Comparison of ENCODE assay signal across 8 cellular contexts in genomic region chr2:148874868-148875341, GRCh38. TPM values are rescaled to one million over a fixed set of nuclear protein-coding genes. Genes with fewer than 3 reads are reported as not detected.
DNase-seq lines count a peak whose midpoint lies in the region; ATAC-seq, FAIRE-seq and TF ChIP-seq lines count a peak whose summit lies in the region.

TSS of gene KIF5C (plus strand) at chr2:148875227. CDS start at chr2:148875618, 391 bp downstream.

- ATAC-seq in GM18867 (IDR thresholded peaks at IDR 0.05; ENCODE audit: unreplicated experiment) = peak; percentile 97
- peak; percentile 88 for ATAC-seq in HG03103 (IDR thresholded peaks at IDR 0.05; ENCODE audit: low read depth, unreplicated experiment)
- ATAC-seq in HepG2 = peak; percentile 45

- H3K4me3 ChIP-seq in HepG2 (replicated peaks in 1 of 3; ENCODE audit: insufficient read depth in 1 of 3, low read depth in 2 of 3, low read length in 3 of 3) = peak within 1 kb of the TSS in 1 of 3 experiments; percentile 52; a peak in 3 of 6 replicates

- H3K79me2 ChIP-seq in HepG2 (ENCODE audit: insufficient read depth, low read length) = no peaks in the 10 kb centered on the region

- no peak for TF ChIP-seq RAD21 in HepG2 (CRISPR knock-in tag; IDR thresholded peaks at IDR 0.05)

- CTCF ChIA-PET in HepG2 (lab: Yijun Ruan, JAX; ENCODE audit: low intra/inter-chr PET ratio, low total read pairs) = no interaction called here

- H3K4me2 ChIP-seq in HepG2 (ENCODE audit: low read depth, low read length) = peak within 1 kb of the TSS; percentile 63

- H3K9me3 Mint-ChIP-seq in dendritic cell treated with granulocyte-macrophage colony-stimulating factor and Interleukin-4, amounts not matched to agents 40 ng/mL and 50 ng/mL, for 4 days = no peaks in the 10 kb centered on the region

- no peak within 1 kb of the TSS for H3K27ac ChIP-seq in HepG2 (ENCODE audit: extremely low read length, insufficient read depth, low read length)

- H3K9me3 ChIP-seq in HepG2 (ENCODE audit: low read length) = no peaks in the 10 kb centered on the region

- POLR2A ChIA-PET in HepG2 (lab: Yijun Ruan, JAX) = no interaction called here

- H3K4me1 Mint-ChIP-seq in dendritic cell treated with granulocyte-macrophage colony-stimulating factor and Interleukin-4, amounts not matched to agents 40 ng/mL and 50 ng/mL, for 4 days (ENCODE audit: low read depth) = peaks cover 17% of the 10 kb centered on the region

- WGBS in HepG2 (ENCODE audit: low lambda C conversion rate) = 43% methylated on average over 23 of the region's 39 CpGs

- intact Hi-C loops in dendritic cell treated with granulocyte-macrophage colony-stimulating factor and Interleukin-4, amounts not matched to agents 40 ng/mL and 50 ng/mL, for 4 days (cut with micrococcal nuclease) = no loop called here
- intact Hi-C loops in HepG2 (cut with micrococcal nuclease; ENCODE audit: unreplicated experiment) = no loop called here

- TF ChIP-seq CTCF in HepG2 (CRISPR knock-in tag; IDR thresholded peaks at IDR 0.05) = no peak

- H3K27me3 ChIP-seq in HepG2 (ENCODE audit: control insufficient read depth in 1 of 2, insufficient read depth in 2 of 2, low read length in 2 of 2) = peaks cover 2 to 39% of the 10 kb centered on the region in 2 experiments; a peak in 4 of 5 replicates

- H3K36me3 ChIP-seq in HepG2 (replicated peaks in 1 of 2; ENCODE audit: control insufficient read depth in 1 of 2, insufficient read depth in 2 of 2, low read length in 2 of 2) = no peaks in the 10 kb centered on the region

- peak within 1 kb of the TSS; percentile 30 for H3K4me3 Mint-ChIP-seq in dendritic cell treated with granulocyte-macrophage colony-stimulating factor and Interleukin-4, amounts not matched to agents 40 ng/mL and 50 ng/mL, for 4 days

- no peak within 1 kb of the TSS for H2AFZ ChIP-seq in HepG2 (ENCODE audit: low read length)

- no peak within 1 kb of the TSS for H3K27ac Mint-ChIP-seq in dendritic cell treated with granulocyte-macrophage colony-stimulating factor and Interleukin-4, amounts not matched to agents 40 ng/mL and 50 ng/mL, for 4 days

- H3K9ac ChIP-seq in HepG2 (ENCODE audit: insufficient read depth, low read depth, low read length) = no peak within 1 kb of the TSS

- no peak for FAIRE-seq in HepG2 (lab: Jason Lieb, UNC)

- no peaks in the 10 kb centered on the region for H3K36me3 Mint-ChIP-seq in dendritic cell treated with granulocyte-macrophage colony-stimulating factor and Interleukin-4, amounts not matched to agents 40 ng/mL and 50 ng/mL, for 4 days (ENCODE audit: low read depth)

- peaks cover 74% of the 10 kb centered on the region for H3K27me3 Mint-ChIP-seq in dendritic cell treated with granulocyte-macrophage colony-stimulating factor and Interleukin-4, amounts not matched to agents 40 ng/mL and 50 ng/mL, for 4 days

- no peak for TF ChIP-seq EP300 in HepG2 (IDR thresholded peaks at IDR 0.05; ENCODE audit: low read depth in 2 of 2, low read length in 2 of 2)
- TF ChIP-seq EP300 in HepG2 (CRISPR knock-in tag; IDR thresholded peaks at IDR 0.05; ENCODE audit: borderline replicate concordance) = no peak

- TF ChIP-seq POLR2A in HepG2 (IDR thresholded peaks at IDR 0.05; ENCODE audit: insufficient read depth in 1 of 2, low read depth in 2 of 2, low read length in 2 of 2) = no peak

- in situ Hi-C loops in HepG2 (cut with HindIII; ENCODE audit: extremely low pct_ligation_motif_present, low pct_unique_long_range_greater_than_20kb) = no loop called here

- peaks cover 13% of the 10 kb centered on the region; the same call in 1 of the 2 replicates for H3K4me1 ChIP-seq in HepG2 (ENCODE audit: insufficient read depth, low read length)

- H4K20me1 ChIP-seq in HepG2 (ENCODE audit: insufficient read depth, low read length) = no peaks in the 10 kb centered on the region

- BruUV-seq in HepG2 (replicated peaks; lab: Mats Ljungman, UMichigan) = no TSS peak

- DNase-seq in 8988T (peak; percentile 97), NCI-H2227 treated with DMSO at 0.1 percent for 48 hours (lab: John Stamatoyannopoulos, UW) (peak; percentile 94), HepG2 (ENCODE audit: low spot score) (peak; percentile 52)
- peak; percentile 89 for DNase-seq in activated CD4-positive, alpha-beta T cell treated with anti-CD3 and anti-CD28 coated beads, Interleukin-2, amount 50 U/mL, for 4 hours
- DNase-seq in stimulated activated CD4-positive, alpha-beta T cell treated with anti-CD3 and anti-CD28 coated beads, Interleukin-4, amount 100 ng/mL, for 4 hours = peak; percentile 85 to 92

TF ChIP-seq in HepG2, 621 proteins besides CTCF, POLR2A, EP300 and RAD21 (continues in another document):
- TF ChIP-seq CREB1 (IDR thresholded peaks at IDR 0.05) = peak; percentile 91
- TF ChIP-seq CREB1 (CRISPR knock-in tag; IDR thresholded peaks at IDR 0.05) = no peak
- TF ChIP-seq THAP11 (CRISPR knock-in tag; IDR thresholded peaks at IDR 0.05) = peak; percentile 92
- no peak for TF ChIP-seq KDM6A (CRISPR knock-in tag; IDR thresholded peaks at IDR 0.05; ENCODE audit: low read depth)
- TF ChIP-seq PATZ1 (CRISPR knock-in tag; IDR thresholded peaks at IDR 0.05) = 0 out of 2 replicates have a peak, but pooled peaks have one; percentile 17
- TF ChIP-seq ATF2 (CRISPR knock-in tag; IDR thresholded peaks at IDR 0.05) = 0 out of 2 replicates have a peak, but pooled peaks have one; percentile 19
- no peak for TF ChIP-seq TFE3 (CRISPR knock-in tag; IDR thresholded peaks at IDR 0.05)
- peak; percentile 84 for TF ChIP-seq ATF7 (IDR thresholded peaks at IDR 0.05)
- TF ChIP-seq ATF7 (CRISPR knock-in tag; IDR thresholded peaks at IDR 0.05) = no peak
- TF ChIP-seq ZNF547 (CRISPR knock-in tag; IDR thresholded peaks at IDR 0.05) = 0 out of 2 replicates have a peak, but pooled peaks have one; percentile 25

RNA-seq across cellular contexts. Expression of gene KIF5C, which starts in this region (rescaled TPM):
- 0.15 TPM in 2 replicates for total RNA-seq in HepG2 (2016; rRNA removed; fragmentation: Illumina TruSeq; extraction: Trizol)
- total RNA-seq in HepG2 (2016; cell fraction: cytosol; rRNA removed; fragmentation: Illumina TruSeq; extraction: Trizol; ENCODE audit: low read depth) = not detected in 2 replicates
- 0.13 and 0.31 TPM in 2 replicates for total RNA-seq in HepG2 (2016; cell fraction: insoluble cytoplasmic fraction; rRNA removed; fragmentation: Illumina TruSeq; extraction: Trizol)
- 0.09 TPM in 1 of 2 replicates, not detected in the other for total RNA-seq in HepG2 (2016; cell fraction: membrane; rRNA removed; fragmentation: Illumina TruSeq; extraction: Trizol)
- 0.31 and 0.47 TPM in 2 replicates for total RNA-seq in HepG2 (2016; cell fraction: nucleus; rRNA removed; fragmentation: Illumina TruSeq; extraction: Trizol)
- polyA plus RNA-seq in HepG2 (2011; rRNA removed) = 0.17 and 0.20 TPM in 2 replicates
- polyA plus RNA-seq in HepG2 (2011; cell fraction: cytosol; rRNA removed) = 0.05 and 0.21 TPM in 2 replicates
- polyA plus RNA-seq in HepG2 (2011; cell fraction: nucleus; rRNA removed) = 0.37 and 0.74 TPM in 2 replicates
- 0.16 and 0.43 TPM in 2 replicates for polyA plus RNA-seq in HepG2 (2012)
- not detected in 2 replicates for polyA plus RNA-seq in HepG2 (2016; cell fraction: cytosol; fragmentation: Illumina TruSeq; extraction: Trizol; ENCODE audit: low read depth)
- polyA plus RNA-seq in HepG2 (2016; cell fraction: insoluble cytoplasmic fraction; fragmentation: Illumina TruSeq; extraction: Trizol; ENCODE audit: low read depth) = 0.12 and 0.17 TPM in 2 replicates
- polyA plus RNA-seq in HepG2 (2016; cell fraction: membrane; fragmentation: Illumina TruSeq; extraction: Trizol; ENCODE audit: low read depth) = 0.03 TPM in 1 of 2 replicates, not detected in the other
- polyA plus RNA-seq in HepG2 (2016; cell fraction: nucleus; fragmentation: Illumina TruSeq; extraction: Trizol; ENCODE audit: insufficient read depth, low read depth) = 0.19 and 0.63 TPM in 2 replicates
- polyA minus RNA-seq in HepG2 (2011; rRNA and poly(A)+ RNA removed; ENCODE audit: low replicate concordance) = 1.1 TPM in 1 of 2 replicates, not detected in the other
- polyA minus RNA-seq in HepG2 (2011; cell fraction: cytosol; rRNA and poly(A)+ RNA removed) = 0.20 and 0.88 TPM in 2 replicates
- polyA minus RNA-seq in HepG2 (2011; cell fraction: nucleus; rRNA and poly(A)+ RNA removed) = 0.77 and 0.99 TPM in 2 replicates

Comparison
In these comparisons a context has a peak if more than half of its experiments do, and no peak if none do; other contexts are left out.
1. ATAC-seq: peak in every context shown above with its lines; median percentile 97 in GM18867; 88 in HG03103; 45 in HepG2.